In the genomic region with DNA sequence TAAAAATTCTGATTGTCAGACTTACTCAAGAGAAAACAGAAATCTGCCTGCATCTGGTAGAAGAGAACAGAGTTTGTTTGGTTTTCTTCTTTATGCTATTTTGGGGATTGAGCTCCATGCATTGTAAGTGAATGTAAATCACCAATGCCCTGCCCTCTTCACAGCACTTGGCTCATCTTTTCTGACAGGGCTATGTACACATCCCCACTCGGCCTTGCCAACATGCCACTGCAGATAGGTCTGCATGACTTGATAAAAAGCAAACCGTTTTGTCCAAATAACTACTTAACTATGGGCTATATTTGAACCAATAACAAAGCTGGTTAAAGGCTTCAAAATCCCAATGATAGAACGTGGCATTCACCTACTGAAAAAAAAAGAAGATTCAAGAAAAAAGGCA, we compare ENCODE assay signal across 20 cellular contexts.
DNase-seq lines count a peak whose midpoint lies in the region; ATAC-seq and TF ChIP-seq lines count a peak whose summit lies in the region.
"Had no signal": no experiment of that assay in that cellular context is flagged by ENCODE, and none has a peak within 500 bp of the region (broad histone marks: within the 10 kb centered on the region; RNA-seq: fewer than 3 reads in every experiment).

No MANE protein-coding gene starts in this region.

- TF ChIP-seq CTCF in SK-N-SH (IDR thresholded peaks at IDR 0.05) (no peak), A673 (conservative IDR thresholded peaks at IDR 0.05; ENCODE audit: low read depth, low read length) (no peak)

- no peak for ATAC-seq in HG03439 (IDR thresholded peaks at IDR 0.05; ENCODE audit: unreplicated experiment)

- no peaks in the 10 kb centered on the region for H4K20me1 ChIP-seq in SK-N-SH (ENCODE audit: insufficient read depth)
- H4K20me1 ChIP-seq: BLaER1 had no signal

- no peaks in the 10 kb centered on the region; a peak in 1 of 4 replicates for H3K4me1 ChIP-seq in SK-N-SH (ENCODE audit: control insufficient read depth in 1 of 2, insufficient read depth in 2 of 2, low read depth in 1 of 2, low read length in 1 of 2)
- H3K4me1 ChIP-seq in A673 (ENCODE audit: insufficient read depth, low read length, poor library complexity, severe bottlenecking) = peaks cover 7% of the 10 kb centered on the region
- H3K4me1 ChIP-seq: BLaER1, SJSA1 had no signal

- no peak overlapping the region for H3K9ac ChIP-seq in SK-N-SH
- H3K9ac ChIP-seq: BLaER1, KMS-11 had no signal

- H3K4me3 ChIP-seq in SK-N-SH (ENCODE audit: low read depth in 2 of 2, low read length in 1 of 2) (no peak overlapping the region), A673 (ENCODE audit: low read depth, low read length, poor library complexity, severe bottlenecking) (no peak overlapping the region)
- H3K4me3 ChIP-seq: BLaER1, SJSA1 had no signal

- H3K27me3 ChIP-seq in SK-N-SH (ENCODE audit: insufficient read depth) = no peaks in the 10 kb centered on the region
- H3K27me3 ChIP-seq in A673 (replicated peaks; ENCODE audit: insufficient read depth, low read depth, low read length, poor library complexity) = no peaks in the 10 kb centered on the region
- H3K27me3 ChIP-seq: BLaER1 had no signal

- no peaks in the 10 kb centered on the region for H3K9me2 ChIP-seq in SK-N-SH

- TF ChIP-seq EP300 in SK-N-SH (IDR thresholded peaks at IDR 0.05; ENCODE audit: borderline replicate concordance in 1 of 2, low read depth in 1 of 2, low read length in 1 of 2) = peak in 1 of 2 experiments; percentile 54; a peak in 2 of 4 replicates

- no peak overlapping the region for H3K4me2 ChIP-seq in SK-N-SH
- H3K4me2 ChIP-seq: BLaER1, KMS-11 had no signal

- H3K36me3 ChIP-seq in SK-N-SH (replicated peaks in 1 of 2; ENCODE audit: control insufficient read depth in 1 of 2, insufficient read depth in 2 of 2, low read length in 1 of 2) (no peaks in the 10 kb centered on the region), A673 (ENCODE audit: insufficient read depth, low read length, poor library complexity, severe bottlenecking) (no peaks in the 10 kb centered on the region)
- H3K36me3 ChIP-seq: BLaER1, SJSA1 had no signal

- H3K79me2 ChIP-seq in SK-N-SH (ENCODE audit: insufficient read depth) = no peaks in the 10 kb centered on the region

- 42% methylated on average over 3 of the region's 3 CpGs for WGBS in SK-N-SH (ENCODE audit: low lambda C conversion rate)

- DNase-seq in NCI-H1092 treated with DMSO at 0.1 percent for 48 hours (lab: John Stamatoyannopoulos, UW) (peak; percentile 0), NCI-H1092 (lab: John Stamatoyannopoulos, UW) (no peak), NCI-H69 (lab: John Stamatoyannopoulos, UW) (peak; percentile 17), SK-N-SH (no peak), non-pigmented ciliary epithelial cell (ENCODE audit: low read depth) (peak; percentile 19), hepatic stellate cell (ENCODE audit: low spot score) (no peak), A673 (ENCODE audit: low spot score) (no peak)
- DNase-seq: 8988T; CD4-positive, CD25-positive, alpha-beta regulatory T cell; DMS53; HCEC 1CT; NCI-H1048; NCI-H1436; NCI-H187; NCI-H2107; NCI-H526 treated with DMSO at 0.1 percent for 48 hours had no signal

- no peak overlapping the region for H2AFZ ChIP-seq in SK-N-SH (ENCODE audit: low read depth)

- CTCF ChIA-PET in SK-N-SH (lab: Yijun Ruan, JAX) (interaction anchor here (0.8 kb wide), 1 partner anchor 69 kb away, joined by 3 read pairs; no protein-coding TSS in a partner anchor), A673 (lab: Charles Lee) (no interaction called here)

- TF ChIP-seq RAD21 in SK-N-SH (IDR thresholded peaks at IDR 0.05; ENCODE audit: low read length) = no peak

- H3K9me3 ChIP-seq in SK-N-SH = no peaks in the 10 kb centered on the region
- H3K9me3 ChIP-seq in A673 (ENCODE audit: low read depth, low read length, poor library complexity, severe bottlenecking) = no peaks in the 10 kb centered on the region
- H3K9me3 ChIP-seq: BLaER1, SJSA1 had no signal

- H3K27ac ChIP-seq in SK-N-SH (ENCODE audit: low read depth in 2 of 2, low read length in 1 of 2) = peak overlapping the region in 1 of 2 experiments; percentile 70; a peak in 2 of 4 replicates
- H3K27ac ChIP-seq in A673 (ENCODE audit: low read depth, low read length, poor library complexity, severe bottlenecking) = no peak overlapping the region
- H3K27ac ChIP-seq: BLaER1, KMS-11, SJSA1 had no signal

- POLR2A ChIA-PET in SK-N-SH (lab: Yijun Ruan, JAX) = no interaction called here
- POLR2A ChIA-PET in A673 (lab: Charles Lee; ENCODE audit: low non-redundant PET) = no interaction called here

- H3F3A ChIP-seq in SK-N-SH (replicated peaks; ENCODE audit: insufficient read depth) = no peaks in the 10 kb centered on the region

- intact Hi-C loops in A673 (cut with micrococcal nuclease; ENCODE audit: unreplicated experiment) = no loop called here

- no TSS peak for BruUV-seq in A673 (replicated peaks; lab: Mats Ljungman, UMichigan)

TF ChIP-seq in SK-N-SH, 30 proteins besides CTCF, POLR2A, EP300 and RAD21:
- TF ChIP-seq RCOR1 (IDR thresholded peaks at IDR 0.05; ENCODE audit: low read length) (no peak), FOXM1 (IDR thresholded peaks at IDR 0.05; ENCODE audit: low read depth) (no peak), TCF12 (IDR thresholded peaks at IDR 0.05) (peak; percentile 63; the same call in 1 of the 2 replicates), FOXJ3 (CRISPR knock-in tag; IDR thresholded peaks at IDR 0.05) (no peak), SMC3 (IDR thresholded peaks at IDR 0.05; ENCODE audit: low read depth, low read length) (no peak), YY1 (IDR thresholded peaks at IDR 0.05; ENCODE audit: low read depth) (no peak), JUND (IDR thresholded peaks at IDR 0.05) (no peak), GABPA (IDR thresholded peaks at IDR 0.05; ENCODE audit: low read depth) (no peak), NFIC (IDR thresholded peaks at IDR 0.05; ENCODE audit: borderline replicate concordance) (no peak)
- TF ChIP-seq, protein P1, sequence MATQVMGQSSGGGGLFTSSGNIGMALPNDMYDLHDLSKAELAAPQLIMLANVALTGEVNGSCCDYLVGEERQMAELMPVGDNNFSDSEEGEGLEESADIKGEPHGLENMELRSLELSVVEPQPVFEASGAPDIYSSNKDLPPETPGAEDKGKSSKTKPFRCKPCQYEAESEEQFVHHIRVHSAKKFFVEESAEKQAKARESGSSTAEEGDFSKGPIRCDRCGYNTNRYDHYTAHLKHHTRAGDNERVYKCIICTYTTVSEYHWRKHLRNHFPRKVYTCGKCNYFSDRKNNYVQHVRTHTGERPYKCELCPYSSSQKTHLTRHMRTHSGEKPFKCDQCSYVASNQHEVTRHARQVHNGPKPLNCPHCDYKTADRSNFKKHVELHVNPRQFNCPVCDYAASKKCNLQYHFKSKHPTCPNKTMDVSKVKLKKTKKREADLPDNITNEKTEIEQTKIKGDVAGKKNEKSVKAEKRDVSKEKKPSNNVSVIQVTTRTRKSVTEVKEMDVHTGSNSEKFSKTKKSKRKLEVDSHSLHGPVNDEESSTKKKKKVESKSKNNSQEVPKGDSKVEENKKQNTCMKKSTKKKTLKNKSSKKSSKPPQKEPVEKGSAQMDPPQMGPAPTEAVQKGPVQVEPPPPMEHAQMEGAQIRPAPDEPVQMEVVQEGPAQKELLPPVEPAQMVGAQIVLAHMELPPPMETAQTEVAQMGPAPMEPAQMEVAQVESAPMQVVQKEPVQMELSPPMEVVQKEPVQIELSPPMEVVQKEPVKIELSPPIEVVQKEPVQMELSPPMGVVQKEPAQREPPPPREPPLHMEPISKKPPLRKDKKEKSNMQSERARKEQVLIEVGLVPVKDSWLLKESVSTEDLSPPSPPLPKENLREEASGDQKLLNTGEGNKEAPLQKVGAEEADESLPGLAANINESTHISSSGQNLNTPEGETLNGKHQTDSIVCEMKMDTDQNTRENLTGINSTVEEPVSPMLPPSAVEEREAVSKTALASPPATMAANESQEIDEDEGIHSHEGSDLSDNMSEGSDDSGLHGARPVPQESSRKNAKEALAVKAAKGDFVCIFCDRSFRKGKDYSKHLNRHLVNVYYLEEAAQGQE (IDR thresholded peaks at IDR 0.05; ENCODE audit: low read depth, low read length) = no peak
- TF ChIP-seq, protein P2, sequence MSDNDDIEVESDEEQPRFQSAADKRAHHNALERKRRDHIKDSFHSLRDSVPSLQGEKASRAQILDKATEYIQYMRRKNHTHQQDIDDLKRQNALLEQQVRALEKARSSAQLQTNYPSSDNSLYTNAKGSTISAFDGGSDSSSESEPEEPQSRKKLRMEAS (IDR thresholded peaks at IDR 0.05; ENCODE audit: low read depth) = no peak
- TF ChIP-seq, protein P3, sequence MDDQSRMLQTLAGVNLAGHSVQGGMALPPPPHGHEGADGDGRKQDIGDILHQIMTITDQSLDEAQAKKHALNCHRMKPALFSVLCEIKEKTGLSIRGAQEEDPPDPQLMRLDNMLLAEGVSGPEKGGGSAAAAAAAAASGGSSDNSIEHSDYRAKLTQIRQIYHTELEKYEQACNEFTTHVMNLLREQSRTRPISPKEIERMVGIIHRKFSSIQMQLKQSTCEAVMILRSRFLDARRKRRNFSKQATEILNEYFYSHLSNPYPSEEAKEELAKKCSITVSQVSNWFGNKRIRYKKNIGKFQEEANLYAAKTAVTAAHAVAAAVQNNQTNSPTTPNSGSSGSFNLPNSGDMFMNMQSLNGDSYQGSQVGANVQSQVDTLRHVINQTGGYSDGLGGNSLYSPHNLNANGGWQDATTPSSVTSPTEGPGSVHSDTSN (IDR thresholded peaks at IDR 0.05) = peak; percentile 35; the same call in 1 of the 2 replicates

Comparison
In these comparisons a context has a peak if more than half of its experiments do, and no peak if none do; other contexts are left out.
1. DNase-seq: peak in NCI-H1092 treated with DMSO at 0.1 percent for 48 hours (single experiment), NCI-H69 (single experiment) and non-pigmented ciliary epithelial cell (single experiment); none in NCI-H1092 (single experiment), SK-N-SH (single experiment), hepatic stellate cell (single experiment) and A673 (single experiment).